In genomic region chr10:48279081-48279751, GRCh38 we compare ENCODE assay signal across 12 cellular contexts.
DNase-seq lines count a peak whose midpoint lies in the region; ATAC-seq, FAIRE-seq and TF ChIP-seq lines count a peak whose summit lies in the region.
"Had no signal": no experiment of that assay in that cellular context is flagged by ENCODE, and none has a peak within 500 bp of the region (broad histone marks: within the 10 kb centered on the region; RNA-seq: fewer than 3 reads in every experiment).

No MANE protein-coding gene starts in this region.

- H3K36me3 Mint-ChIP-seq in stimulated activated memory B cell treated with anti-CD40 and anti-IgM and Interleukin-4, amounts not matched to agents 10 μg/mL and 1 μg/mL and 100 μg/mL, for 72 hours, result peaks cover 13% of the 10 kb centered on the region
- H3K36me3 Mint-ChIP-seq: neural progenitor cell had no signal

- peak overlapping the region; percentile 94 for H3K27ac Mint-ChIP-seq in stimulated activated memory B cell treated with anti-CD40 and anti-IgM and Interleukin-4, amounts not matched to agents 10 μg/mL and 1 μg/mL and 100 μg/mL, for 72 hours
- H3K27ac Mint-ChIP-seq: neural progenitor cell; stimulated activated naive CD8-positive, alpha-beta T cell treated with anti-CD3 and anti-CD28 coated beads, Interleukin-15, Interleukin-2, amounts not matched to agents 100 ng/mL and 50 ng/mL, for 24 hours had no signal

- DNase-seq in H54 (ENCODE audit: insufficient read length, low spot score) (no peak), hippocampal formation (lab: John Stamatoyannopoulos, UW) (no peak), urothelium cell line (ENCODE audit: low spot score) (no peak)
- DNase-seq: MG63, NCI-H510A treated with DMSO at 0.1 percent for 48 hours, SJCRH30 had no signal

- ATAC-seq in GM19025 (IDR thresholded peaks at IDR 0.05; ENCODE audit: low read depth, unreplicated experiment) (peak; percentile 72), GM21619 (IDR thresholded peaks at IDR 0.05; ENCODE audit: unreplicated experiment) (peak; percentile 89), HG03103 (IDR thresholded peaks at IDR 0.05; ENCODE audit: low read depth, unreplicated experiment) (peak; percentile 89)
- peak; percentile 96 for ATAC-seq in stimulated activated memory B cell treated with anti-CD40 and anti-IgM and Interleukin-4, amounts not matched to agents 10 μg/mL and 1 μg/mL and 100 μg/mL, for 72 hours

- peaks cover 11% of the 10 kb centered on the region for H3K9me3 Mint-ChIP-seq in stimulated activated memory B cell treated with anti-CD40 and anti-IgM and Interleukin-4, amounts not matched to agents 10 μg/mL and 1 μg/mL and 100 μg/mL, for 72 hours

- H3K4me1 Mint-ChIP-seq in stimulated activated memory B cell treated with anti-CD40 and anti-IgM and Interleukin-4, amounts not matched to agents 10 μg/mL and 1 μg/mL and 100 μg/mL, for 72 hours, result peaks cover 43% of the 10 kb centered on the region

- TF ChIP-seq POLR2A in H54 (IDR thresholded peaks at IDR 0.05; ENCODE audit: low read depth, low read length), result no peak

- no peaks in the 10 kb centered on the region for H3K27me3 Mint-ChIP-seq in stimulated activated memory B cell treated with anti-CD40 and anti-IgM and Interleukin-4, amounts not matched to agents 10 μg/mL and 1 μg/mL and 100 μg/mL, for 72 hours

- H3K4me3 Mint-ChIP-seq in stimulated activated memory B cell treated with anti-CD40 and anti-IgM and Interleukin-4, amounts not matched to agents 10 μg/mL and 1 μg/mL and 100 μg/mL, for 72 hours, result peak overlapping the region; percentile 34
- H3K4me3 Mint-ChIP-seq: neural progenitor cell; stimulated activated naive CD8-positive, alpha-beta T cell treated with anti-CD3 and anti-CD28 coated beads, Interleukin-15, Interleukin-2, amounts not matched to agents 100 ng/mL and 50 ng/mL, for 24 hours had no signal

- FAIRE-seq in H54 (lab: Jason Lieb, UNC) (no peak), urothelium cell line (lab: Jason Lieb, UNC) (no peak)
